27 cellular contexts compared by ENCODE assay signal in the genomic region with DNA sequence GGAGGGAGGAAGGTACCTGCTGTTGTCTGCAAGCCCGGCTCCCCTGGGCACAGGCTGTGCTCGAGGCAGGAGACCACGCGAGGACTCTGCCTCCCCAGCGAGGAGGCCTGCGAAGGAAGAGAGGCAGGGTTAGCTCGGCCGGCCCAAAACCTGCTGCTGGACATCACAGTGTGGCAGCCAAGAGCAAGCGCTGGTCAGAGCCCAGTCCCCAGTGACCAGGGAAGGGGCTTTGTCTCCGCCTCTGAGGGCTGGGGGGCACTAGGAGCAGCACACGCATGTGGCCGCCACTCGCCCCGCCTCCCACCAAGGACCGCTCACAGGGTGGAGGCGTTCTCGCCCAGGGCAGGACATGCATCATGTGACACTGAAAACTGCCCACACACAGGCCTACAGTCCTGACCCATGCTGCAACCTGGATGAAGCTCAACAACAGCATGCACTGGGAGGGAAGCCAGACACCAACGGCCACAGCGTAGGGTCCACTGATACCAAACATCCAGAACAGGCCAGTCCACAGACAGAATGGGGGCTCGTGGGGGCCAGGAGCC. TPM values are rescaled to one million over a fixed set of nuclear protein-coding genes. Genes with fewer than 3 reads are reported as not detected.
DNase-seq lines count a peak whose midpoint lies in the region; ATAC-seq and TF ChIP-seq lines count a peak whose summit lies in the region.
"Had no signal": no experiment of that assay in that cellular context is flagged by ENCODE, and none has a peak within 500 bp of the region (broad histone marks: within the 10 kb centered on the region; RNA-seq: fewer than 3 reads in every experiment).

No MANE protein-coding gene starts in this region.

- no peaks in the 10 kb centered on the region for H3K27me3 Mint-ChIP-seq in activated CD8-positive, alpha-beta memory T cell treated with anti-CD3 and anti-CD28 coated beads, Interleukin-2, amount 10 ng/mL, durations not matched to agents 7 days and 5 days
- H3K27me3 Mint-ChIP-seq: activated naive CD8-positive, alpha-beta T cell treated with anti-CD3 and anti-CD28 coated beads, Interleukin-2, amount 50 U/mL, for 24 hours; effector memory CD8-positive, alpha-beta T cell; memory B cell had no signal

- H2AFZ ChIP-seq in Karpas-422 (ENCODE audit: low read length): no peak overlapping the region

- H3K9me2 ChIP-seq in Karpas-422 (replicated peaks; ENCODE audit: insufficient read depth, low read length): no peaks in the 10 kb centered on the region

- H3K27ac ChIP-seq in Karpas-422 (ENCODE audit: low read length): no peak overlapping the region
- H3K27ac ChIP-seq: BLaER1 treated with 17β-estradiol and CSF1 and Interleukin-3, amounts not matched to agents 10 nM and 100 nM; brain microvascular endothelial cell; coronary artery; esophagus squamous epithelium; SK-N-MC had no signal

- H3K4me2 ChIP-seq in Karpas-422 (ENCODE audit: low read depth, low read length, poor library complexity, severe bottlenecking): no peak overlapping the region
- H3K4me2 ChIP-seq: BLaER1 treated with 17β-estradiol and CSF1 and Interleukin-3, amounts not matched to agents 10 nM and 100 nM had no signal

- no peak overlapping the region for H3K9ac ChIP-seq in Karpas-422 (ENCODE audit: low read length)
- H3K9ac ChIP-seq: BLaER1 treated with 17β-estradiol and CSF1 and Interleukin-3, amounts not matched to agents 10 nM and 100 nM had no signal

- ATAC-seq in stimulated activated effector memory CD8-positive, alpha-beta T cell treated with anti-CD3 and anti-CD28 coated beads, Interleukin-12 subunit alpha, Interleukin-12 subunit beta, amount 100 ng/mL, for 72 hours: no peak
- no peak for ATAC-seq in activated CD8-positive, alpha-beta memory T cell treated with anti-CD3 and anti-CD28 coated beads, Interleukin-2, amount 10 ng/mL, durations not matched to agents 7 days and 5 days
- ATAC-seq in HG03045 (IDR thresholded peaks at IDR 0.05; ENCODE audit: unreplicated experiment): no peak
- ATAC-seq: activated naive CD8-positive, alpha-beta T cell treated with anti-CD3 and anti-CD28 coated beads, Interleukin-2, amount 50 U/mL, for 24 hours; effector memory CD8-positive, alpha-beta T cell had no signal

- CTCF ChIA-PET in activated CD8-positive, alpha-beta memory T cell treated with anti-CD3 and anti-CD28 coated beads, Interleukin-2, amount 10 ng/mL, durations not matched to agents 7 days and 5 days (lab: Charles Lee): no interaction called here

- no peaks in the 10 kb centered on the region for H3K27me3 ChIP-seq in Karpas-422 (ENCODE audit: low read length)
- H3K27me3 ChIP-seq: BLaER1 treated with 17β-estradiol and CSF1 and Interleukin-3, amounts not matched to agents 10 nM and 100 nM; brain microvascular endothelial cell; esophagus squamous epithelium had no signal

- H3K4me1 Mint-ChIP-seq in stimulated activated effector memory CD8-positive, alpha-beta T cell treated with anti-CD3 and anti-CD28 coated beads, Interleukin-12 subunit alpha, Interleukin-12 subunit beta, amount 100 ng/mL, for 72 hours: peaks cover 44% of the 10 kb centered on the region
- H3K4me1 Mint-ChIP-seq in activated CD8-positive, alpha-beta memory T cell treated with anti-CD3 and anti-CD28 coated beads, Interleukin-2, amount 10 ng/mL, durations not matched to agents 7 days and 5 days: peaks cover 18% of the 10 kb centered on the region

- peaks cover 53% of the 10 kb centered on the region for H3K36me3 ChIP-seq in Karpas-422 (ENCODE audit: insufficient read depth, low read length)

- H3K36me3 Mint-ChIP-seq in stimulated activated effector memory CD8-positive, alpha-beta T cell treated with anti-CD3 and anti-CD28 coated beads, Interleukin-12 subunit alpha, Interleukin-12 subunit beta, amount 100 ng/mL, for 72 hours: peaks cover 12% of the 10 kb centered on the region
- H3K36me3 Mint-ChIP-seq in activated CD8-positive, alpha-beta memory T cell treated with anti-CD3 and anti-CD28 coated beads, Interleukin-2, amount 10 ng/mL, durations not matched to agents 7 days and 5 days: peaks cover 37% of the 10 kb centered on the region

- H3K4me3 Mint-ChIP-seq in stimulated activated effector memory CD8-positive, alpha-beta T cell treated with anti-CD3 and anti-CD28 coated beads, Interleukin-12 subunit alpha, Interleukin-12 subunit beta, amount 100 ng/mL, for 72 hours: no peak overlapping the region
- H3K4me3 Mint-ChIP-seq in activated CD8-positive, alpha-beta memory T cell treated with anti-CD3 and anti-CD28 coated beads, Interleukin-2, amount 10 ng/mL, durations not matched to agents 7 days and 5 days: no peak overlapping the region
- H3K4me3 Mint-ChIP-seq: activated naive CD8-positive, alpha-beta T cell treated with anti-CD3 and anti-CD28 coated beads, Interleukin-2, amount 50 U/mL, for 24 hours; effector memory CD8-positive, alpha-beta T cell; memory B cell; T-helper 1 cell treated with Interleukin-12 subunit alpha and Interleukin-12 subunit beta and Interleukin-4 antibody, amounts not matched to agents 30 μg/mL and 1 μg/mL, for 36 hours had no signal

- H4K20me1 ChIP-seq in Karpas-422 (ENCODE audit: insufficient read depth, low read depth, low read length): no peaks in the 10 kb centered on the region

- peak overlapping the region; percentile 40 for H3K27ac Mint-ChIP-seq in stimulated activated effector memory CD8-positive, alpha-beta T cell treated with anti-CD3 and anti-CD28 coated beads, Interleukin-12 subunit alpha, Interleukin-12 subunit beta, amount 100 ng/mL, for 72 hours
- no peak overlapping the region for H3K27ac Mint-ChIP-seq in activated CD8-positive, alpha-beta memory T cell treated with anti-CD3 and anti-CD28 coated beads, Interleukin-2, amount 10 ng/mL, durations not matched to agents 7 days and 5 days
- H3K27ac Mint-ChIP-seq: activated naive CD8-positive, alpha-beta T cell treated with anti-CD3 and anti-CD28 coated beads, Interleukin-2, amount 50 U/mL, for 24 hours; effector memory CD8-positive, alpha-beta T cell; memory B cell; T-helper 1 cell treated with Interleukin-12 subunit alpha and Interleukin-12 subunit beta and Interleukin-4 antibody, amounts not matched to agents 30 μg/mL and 1 μg/mL, for 36 hours had no signal

- H3K4me1 ChIP-seq in Karpas-422 (ENCODE audit: low read length): no peaks in the 10 kb centered on the region

- no peak for TF ChIP-seq CTCF in fibroblast of mammary gland (conservative IDR thresholded peaks at IDR 0.05; ENCODE audit: control insufficient read depth, insufficient read depth, low read depth, low read length)

- DNase-seq in Karpas-422 (peak; percentile 7), fibroblast of mammary gland (ENCODE audit: low read depth) (peak; percentile 71), mesenteric fat pad (ENCODE audit: low spot score) (peak; percentile 87), AG08396 (ENCODE audit: low spot score) (no peak)
- DNase-seq in stimulated activated effector memory CD8-positive, alpha-beta T cell treated with anti-CD3 and anti-CD28 coated beads, Interleukin-12 subunit alpha, Interleukin-12 subunit beta, amount 100 ng/mL, for 72 hours (ENCODE audit: low spot score in 2 of 2): no peak
- DNase-seq in stimulated activated CD4-positive, alpha-beta T cell treated with anti-CD3 and anti-CD28 coated beads, Interleukin-15, amount 100 ng/mL, for 24 hours: no peak
- no peak for DNase-seq in activated CD8-positive, alpha-beta memory T cell treated with anti-CD3 and anti-CD28 coated beads, Interleukin-2, amount 10 ng/mL, durations not matched to agents 7 days and 5 days
- DNase-seq: ACHN; activated gamma-delta T cell treated with Interleukin-2 at 50 U/mL for 16 hours; activated naive CD8-positive, alpha-beta T cell treated with anti-CD3 and anti-CD28 coated beads, Interleukin-2, amount 50 U/mL, for 24 hours; activated T-cell treated with anti-CD3 and anti-CD28 coated beads, Interleukin-2, amount 50 U/mL, for 1 hour; brain microvascular endothelial cell; COR-L47; effector memory CD8-positive, alpha-beta T cell; esophagus squamous epithelium; glutamatergic neuron; kidney glomerular epithelial cell; NCI-H1105; NCI-H2029 treated with DMSO at 0.1 percent for 48 hours; NCI-H226; NCI-H748 treated with DMSO at 0.1 percent for 48 hours had no signal

- no peaks in the 10 kb centered on the region for H3K9me3 Mint-ChIP-seq in stimulated activated effector memory CD8-positive, alpha-beta T cell treated with anti-CD3 and anti-CD28 coated beads, Interleukin-12 subunit alpha, Interleukin-12 subunit beta, amount 100 ng/mL, for 72 hours
- H3K9me3 Mint-ChIP-seq in activated CD8-positive, alpha-beta memory T cell treated with anti-CD3 and anti-CD28 coated beads, Interleukin-2, amount 10 ng/mL, durations not matched to agents 7 days and 5 days (ENCODE audit: low read depth): peaks cover 3% of the 10 kb centered on the region
- H3K9me3 Mint-ChIP-seq: effector memory CD8-positive, alpha-beta T cell; memory B cell; T-helper 1 cell treated with Interleukin-12 subunit alpha and Interleukin-12 subunit beta and Interleukin-4 antibody, amounts not matched to agents 30 μg/mL and 1 μg/mL, for 36 hours had no signal

- H3K4me3 ChIP-seq in Karpas-422 (ENCODE audit: low read length) (no peak overlapping the region), fibroblast of mammary gland (ENCODE audit: control insufficient read depth, low read depth, low read length) (no peak overlapping the region)
- H3K4me3 ChIP-seq: BLaER1 treated with 17β-estradiol and CSF1 and Interleukin-3, amounts not matched to agents 10 nM and 100 nM; coronary artery; esophagus squamous epithelium; SK-N-MC had no signal

- peaks cover 72% of the 10 kb centered on the region for H3K79me2 ChIP-seq in Karpas-422 (ENCODE audit: low read length)

- peaks cover 6% of the 10 kb centered on the region for H3K9me3 ChIP-seq in Karpas-422 (ENCODE audit: low read length)
- H3K9me3 ChIP-seq: esophagus squamous epithelium had no signal

RNA-seq across cellular contexts. Expression of a gene that starts 8.5 kb away (rescaled TPM):
- total RNA-seq in Karpas-422 (2014; rRNA removed; shearing (Covaris generic); ENCODE audit: low replicate concordance): 7.9 and 15.3 TPM in 2 replicates
- total RNA-seq in mesenteric fat pad: 53.5 TPM
- 10 to 100 TPM; 21.6 to 23.8 TPM for total RNA-seq in activated CD8-positive, alpha-beta memory T cell treated with anti-CD3 and anti-CD28 coated beads, Interleukin-2, amount 10 ng/mL, durations not matched to agents 7 days and 5 days

RNA-seq across cellular contexts. Expression of a gene that starts 44.9 kb away (rescaled TPM):
- total RNA-seq in Karpas-422 (2014; rRNA removed; shearing (Covaris generic); ENCODE audit: low replicate concordance): 0.04 and 0.26 TPM in 2 replicates
- total RNA-seq in mesenteric fat pad: 7.9 TPM
- total RNA-seq in activated CD8-positive, alpha-beta memory T cell treated with anti-CD3 and anti-CD28 coated beads, Interleukin-2, amount 10 ng/mL, durations not matched to agents 7 days and 5 days: not detected

Comparison
In these comparisons a context has a peak if more than half of its experiments do, and no peak if none do; other contexts are left out.
1. DNase-seq: peak in Karpas-422 (single experiment), fibroblast of mammary gland (single experiment) and mesenteric fat pad (single experiment); none in stimulated activated effector memory CD8-positive, alpha-beta T cell treated with anti-CD3 and anti-CD28 coated beads, Interleukin-12 subunit alpha, Interleukin-12 subunit beta, amount 100 ng/mL, for 72 hours (0 of 2), AG08396 (single experiment), stimulated activated CD4-positive, alpha-beta T cell treated with anti-CD3 and anti-CD28 coated beads, Interleukin-15, amount 100 ng/mL, for 24 hours (single experiment) and activated CD8-positive, alpha-beta memory T cell treated with anti-CD3 and anti-CD28 coated beads, Interleukin-2, amount 10 ng/mL, durations not matched to agents 7 days and 5 days (single experiment).